In genomic region chr5:150654181-150654580, GRCh38 we compare ENCODE assay signal across 12 cellular contexts. TPM values are rescaled to one million over a fixed set of nuclear protein-coding genes. Genes with fewer than 3 reads are reported as not detected.
"Had no signal": no experiment of that assay in that cellular context is flagged by ENCODE, and none has a peak within 500 bp of the region (broad histone marks: within the 10 kb centered on the region; RNA-seq: fewer than 3 reads in every experiment).

No MANE protein-coding gene starts in this region.

- H3K36me3 Mint-ChIP-seq: activated naive CD8-positive, alpha-beta T cell treated with anti-CD3 and anti-CD28 coated beads, Interleukin-2, amount 10 ng/mL, durations not matched to agents 7 days and 5 days; natural killer cell had no signal

- H3K27ac Mint-ChIP-seq: activated CD4-positive, alpha-beta memory T cell treated with anti-CD3 and anti-CD28 coated beads, Interleukin-2, amount 10 ng/mL, durations not matched to agents 7 days and 5 days; activated naive CD8-positive, alpha-beta T cell treated with anti-CD3 and anti-CD28 coated beads, Interleukin-2, amount 10 ng/mL, durations not matched to agents 7 days and 5 days; activated T-cell treated with anti-CD3 and anti-CD28 coated beads, Interleukin-2, amount 50 U/mL, for 72 hours had no signal

- H3K4me1 ChIP-seq: foreskin keratinocyte had no signal

- H3K9me3 Mint-ChIP-seq: activated CD4-positive, alpha-beta memory T cell treated with anti-CD3 and anti-CD28 coated beads, Interleukin-2, amount 10 ng/mL, durations not matched to agents 7 days and 5 days; activated naive CD8-positive, alpha-beta T cell treated with anti-CD3 and anti-CD28 coated beads, Interleukin-2, amount 10 ng/mL, durations not matched to agents 7 days and 5 days; activated T-cell treated with anti-CD3 and anti-CD28 coated beads, Interleukin-2, amount 50 U/mL, for 72 hours; natural killer cell had no signal

- H3K27ac ChIP-seq: foreskin keratinocyte had no signal

- H3K4me3 Mint-ChIP-seq: activated CD4-positive, alpha-beta memory T cell treated with anti-CD3 and anti-CD28 coated beads, Interleukin-2, amount 10 ng/mL, durations not matched to agents 7 days and 5 days; activated naive CD8-positive, alpha-beta T cell treated with anti-CD3 and anti-CD28 coated beads, Interleukin-2, amount 10 ng/mL, durations not matched to agents 7 days and 5 days; activated T-cell treated with anti-CD3 and anti-CD28 coated beads, Interleukin-2, amount 50 U/mL, for 72 hours; natural killer cell had no signal

- H3K4me3 ChIP-seq: lower lobe of right lung had no signal

- ATAC-seq: activated T-cell treated with anti-CD3 and anti-CD28 coated beads, Interleukin-2, amount 50 U/mL, for 72 hours; foreskin keratinocyte; lower lobe of right lung; natural killer cell had no signal

- H3K27me3 ChIP-seq: foreskin keratinocyte had no signal

- DNase-seq: activated CD4-positive, alpha-beta memory T cell treated with anti-CD3 and anti-CD28 coated beads, Interleukin-2, amount 10 ng/mL, durations not matched to agents 7 days and 5 days; activated CD8-positive, alpha-beta memory T cell treated with anti-CD3 and anti-CD28 coated beads, Interleukin-2, amount 50 U/mL, for 4 hours; activated gamma-delta T cell treated with Interleukin-2 at 50 U/mL for 16 hours; activated naive CD8-positive, alpha-beta T cell treated with anti-CD3 and anti-CD28 coated beads, Interleukin-2, amount 10 ng/mL, durations not matched to agents 7 days and 5 days; activated T-cell treated with anti-CD3 and anti-CD28 coated beads, Interleukin-2, amount 50 U/mL, for 72 hours; anterior cingulate cortex; foreskin keratinocyte; lower lobe of right lung; natural killer cell; T-helper 9 cell; trophoblast cell had no signal

- H3K9me3 ChIP-seq: lower lobe of right lung had no signal

RNA-seq across cellular contexts. Expression of gene MYOZ3, which starts 6.9 kb away (rescaled TPM):
- total RNA-seq: natural killer cell, SK-MEL-5 had no signal

RNA-seq across cellular contexts. Expression of gene SYNPO, which starts 13.7 kb away (rescaled TPM):
- total RNA-seq: SK-MEL-5 had no signal
